In genomic region chr5:178238711-178239592, GRCh38 we compare ENCODE assay signal across 11 cellular contexts. TPM values are rescaled to one million over a fixed set of nuclear protein-coding genes. Genes with fewer than 3 reads are reported as not detected.
DNase-seq lines count a peak whose midpoint lies in the region; ATAC-seq and TF ChIP-seq lines count a peak whose summit lies in the region.
"Had no signal": no experiment of that assay in that cellular context is flagged by ENCODE, and none has a peak within 500 bp of the region (broad histone marks: within the 10 kb centered on the region; RNA-seq: fewer than 3 reads in every experiment).

No MANE protein-coding gene starts in this region.

- peaks cover 55% of the 10 kb centered on the region for H3K4me1 Mint-ChIP-seq in activated naive CD8-positive, alpha-beta T cell treated with anti-CD3 and anti-CD28 coated beads for 36 hours
- H3K4me1 Mint-ChIP-seq in naive B cell, result peaks cover 25 to 54% (median 39%) of the 10 kb centered on the region in 3 donors

- no peaks in the 10 kb centered on the region for H3K9me3 Mint-ChIP-seq in activated naive CD8-positive, alpha-beta T cell treated with anti-CD3 and anti-CD28 coated beads for 36 hours
- H3K9me3 Mint-ChIP-seq in naive B cell, result no peaks in the 10 kb centered on the region

- no peak for TF ChIP-seq CTCF in C4-2B (conservative IDR thresholded peaks at IDR 0.05)
- no peak for TF ChIP-seq CTCF in GM20000 (IDR thresholded peaks at IDR 0.05; ENCODE audit: extremely low read depth, missing control alignments)

- no peak for ATAC-seq in naive B cell (ENCODE audit: low read depth in 2 of 2)
- ATAC-seq in HG03439 (IDR thresholded peaks at IDR 0.05; ENCODE audit: unreplicated experiment), result no peak

- no peaks in the 10 kb centered on the region for H3K36me3 Mint-ChIP-seq in activated naive CD8-positive, alpha-beta T cell treated with anti-CD3 and anti-CD28 coated beads for 36 hours
- no peaks in the 10 kb centered on the region for H3K36me3 Mint-ChIP-seq in naive B cell

- no peaks in the 10 kb centered on the region for H3K27me3 Mint-ChIP-seq in activated naive CD8-positive, alpha-beta T cell treated with anti-CD3 and anti-CD28 coated beads for 36 hours
- no peaks in the 10 kb centered on the region for H3K27me3 Mint-ChIP-seq in naive B cell

- H3K27ac Mint-ChIP-seq in activated naive CD8-positive, alpha-beta T cell treated with anti-CD3 and anti-CD28 coated beads for 36 hours, result peak overlapping the region; percentile 91
- peak overlapping the region in 3 of 6 donors; percentile 82 to 94 (median 85) for H3K27ac Mint-ChIP-seq in naive B cell

- DNase-seq in GM20000 (ENCODE audit: low spot score), result peak; percentile 52
- DNase-seq in activated naive CD8-positive, alpha-beta T cell treated with anti-CD3 and anti-CD28 coated beads for 36 hours, result no peak
- DNase-seq in naive B cell, result no peak
- DNase-seq in NCI-H2081 treated with DMSO at 0.1 percent for 48 hours (lab: John Stamatoyannopoulos, UW), result no peak
- no peak for DNase-seq in NCI-H345 (lab: John Stamatoyannopoulos, UW)
- no peak for DNase-seq in NCI-H446 treated with DMSO at 0.1 percent for 48 hours (lab: John Stamatoyannopoulos, UW)
- DNase-seq: NCI-H1417 had no signal

- peak overlapping the region; percentile 41 for H3K27ac ChIP-seq in C4-2B
- H3K27ac ChIP-seq: thoracic aorta had no signal

- H3K4me3 Mint-ChIP-seq in activated naive CD8-positive, alpha-beta T cell treated with anti-CD3 and anti-CD28 coated beads for 36 hours, result peak overlapping the region; percentile 53
- H3K4me3 Mint-ChIP-seq in naive B cell, result peak overlapping the region in 5 of 8 donors; percentile 12 to 69 (median 44)

RNA-seq across cellular contexts. Expression of gene PHYKPL, which starts 6.3 kb away (rescaled TPM):
- 10 to 100 TPM; 47.4 to 54.8 TPM for total RNA-seq in activated naive CD8-positive, alpha-beta T cell treated with anti-CD3 and anti-CD28 coated beads for 36 hours
- 10 to 100 TPM; 42.4 to 72.9 (median 53.3) TPM for polyA plus RNA-seq in naive B cell (ENCODE audit: low read depth in 6 of 6)

RNA-seq across cellular contexts. Expression of gene HNRNPAB, which starts 34.6 kb away (rescaled TPM):
- total RNA-seq in activated naive CD8-positive, alpha-beta T cell treated with anti-CD3 and anti-CD28 coated beads for 36 hours, result 100 to 1,000 TPM; 599 to 600 TPM
- 10 to 100 TPM; 33.3 to 65.8 (median 51.7) TPM for polyA plus RNA-seq in naive B cell (ENCODE audit: low read depth in 6 of 6)

RNA-seq across cellular contexts. Expression of gene GMCL2, which starts 51.8 kb away (rescaled TPM):
- total RNA-seq in activated naive CD8-positive, alpha-beta T cell treated with anti-CD3 and anti-CD28 coated beads for 36 hours, result not detected
- not detected for polyA plus RNA-seq in naive B cell (ENCODE audit: low read depth in 6 of 6)
- total RNA-seq: cerebellum, thoracic aorta had no signal
